Comparison of ENCODE assay signal across 23 cellular contexts in genomic region chr1:22627331-22627730, GRCh38. TPM values are rescaled to one million over a fixed set of nuclear protein-coding genes. Genes with fewer than 3 reads are reported as not detected.
"Had no signal": no experiment of that assay in that cellular context is flagged by ENCODE, and none has a peak within 500 bp of the region (broad histone marks: within the 10 kb centered on the region; RNA-seq: fewer than 3 reads in every experiment).

No MANE protein-coding gene starts in this region.

- H3K36me3 Mint-ChIP-seq: stimulated activated effector memory CD8-positive, alpha-beta T cell treated with anti-CD3 and anti-CD28 coated beads, Interleukin-12 subunit alpha, Interleukin-12 subunit beta, amount 100 ng/mL, for 72 hours had no signal

- ATAC-seq: activated CD8-positive, alpha-beta T cell treated with anti-CD3 and anti-CD28 coated beads, Interleukin-2, amount 10 ng/mL, durations not matched to agents 7 days and 5 days; gastrocnemius medialis; heart right ventricle; left lung; stimulated activated effector memory CD8-positive, alpha-beta T cell treated with anti-CD3 and anti-CD28 coated beads, Interleukin-12 subunit alpha, Interleukin-12 subunit beta, amount 100 ng/mL, for 72 hours had no signal

- H3K4me3 ChIP-seq: colonic mucosa, gastrocnemius medialis, heart right ventricle, left lung, sigmoid colon, stomach, vagina had no signal

- H3K9me3 Mint-ChIP-seq: activated CD4-positive, alpha-beta T cell treated with anti-CD3 and anti-CD28 coated beads, Interleukin-2, amount 10 ng/mL, durations not matched to agents 7 days and 5 days; activated T-cell treated with anti-CD3 and anti-CD28 coated beads, Interleukin-2, amount 50 U/mL, for 24 hours; central memory CD8-positive, alpha-beta T cell; stimulated activated effector memory CD8-positive, alpha-beta T cell treated with anti-CD3 and anti-CD28 coated beads, Interleukin-12 subunit alpha, Interleukin-12 subunit beta, amount 100 ng/mL, for 72 hours had no signal

- H3K4me3 Mint-ChIP-seq: activated CD4-positive, alpha-beta T cell treated with anti-CD3 and anti-CD28 coated beads, Interleukin-2, amount 10 ng/mL, durations not matched to agents 7 days and 5 days; activated CD8-positive, alpha-beta T cell treated with anti-CD3 and anti-CD28 coated beads, Interleukin-2, amount 10 ng/mL, durations not matched to agents 7 days and 5 days; activated T-cell treated with anti-CD3 and anti-CD28 coated beads, Interleukin-2, amount 50 U/mL, for 24 hours; central memory CD8-positive, alpha-beta T cell; stimulated activated effector memory CD8-positive, alpha-beta T cell treated with anti-CD3 and anti-CD28 coated beads, Interleukin-12 subunit alpha, Interleukin-12 subunit beta, amount 100 ng/mL, for 72 hours had no signal

- H3K27ac Mint-ChIP-seq: activated CD4-positive, alpha-beta T cell treated with anti-CD3 and anti-CD28 coated beads, Interleukin-2, amount 10 ng/mL, durations not matched to agents 7 days and 5 days; activated CD8-positive, alpha-beta T cell treated with anti-CD3 and anti-CD28 coated beads, Interleukin-2, amount 10 ng/mL, durations not matched to agents 7 days and 5 days; activated T-cell treated with anti-CD3 and anti-CD28 coated beads, Interleukin-2, amount 50 U/mL, for 24 hours; stimulated activated effector memory CD8-positive, alpha-beta T cell treated with anti-CD3 and anti-CD28 coated beads, Interleukin-12 subunit alpha, Interleukin-12 subunit beta, amount 100 ng/mL, for 72 hours had no signal

- H3K4me1 Mint-ChIP-seq: activated CD4-positive, alpha-beta T cell treated with anti-CD3 and anti-CD28 coated beads, Interleukin-2, amount 10 ng/mL, durations not matched to agents 7 days and 5 days; central memory CD8-positive, alpha-beta T cell; stimulated activated effector memory CD8-positive, alpha-beta T cell treated with anti-CD3 and anti-CD28 coated beads, Interleukin-12 subunit alpha, Interleukin-12 subunit beta, amount 100 ng/mL, for 72 hours had no signal

- H3K27ac ChIP-seq: colonic mucosa, gastrocnemius medialis, heart right ventricle, left lung, sigmoid colon, stomach, vagina had no signal

- H3K9me3 ChIP-seq: colonic mucosa, gastrocnemius medialis, heart right ventricle, left lung, sigmoid colon, stomach, vagina had no signal

- DNase-seq: activated CD4-positive, alpha-beta T cell treated with anti-CD3 and anti-CD28 coated beads, Interleukin-2, amount 10 ng/mL, durations not matched to agents 7 days and 5 days; activated CD8-positive, alpha-beta T cell treated with anti-CD3 and anti-CD28 coated beads, Interleukin-2, amount 10 ng/mL, durations not matched to agents 7 days and 5 days; activated naive CD4-positive, alpha-beta T cell treated with anti-CD3 and anti-CD28 coated beads, Interleukin-2, amount 50 U/mL, for 16 hours; activated T-cell treated with anti-CD3 and anti-CD28 coated beads, Interleukin-2, amount 50 U/mL, for 24 hours; aorta; colonic mucosa; erythroblast; gastrocnemius medialis; heart right ventricle; left lung; midbrain; occipital lobe; sigmoid colon; stimulated activated CD4-positive, alpha-beta T cell treated with anti-CD3 and anti-CD28 coated beads, Interleukin-4, amount 100 ng/mL, for 24 hours; stomach; trophoblast cell had no signal

- H3K27me3 ChIP-seq: vagina had no signal

- H3K36me3 ChIP-seq: colonic mucosa, gastrocnemius medialis, heart right ventricle, left lung, sigmoid colon, stomach, vagina had no signal

RNA-seq across cellular contexts. Expression of gene C1QA, which starts 9.1 kb away (rescaled TPM):
- total RNA-seq: activated CD4-positive, alpha-beta T cell treated with anti-CD3 and anti-CD28 coated beads, Interleukin-2, amount 10 ng/mL, durations not matched to agents 7 days and 5 days; activated CD8-positive, alpha-beta T cell treated with anti-CD3 and anti-CD28 coated beads, Interleukin-2, amount 10 ng/mL, durations not matched to agents 7 days and 5 days; lung microvascular endothelial cell; myocyte; renal cortical epithelial cell had no signal
- polyA plus RNA-seq: neural cell had no signal

RNA-seq across cellular contexts. Expression of gene C1QC, which starts 16.1 kb away (rescaled TPM):
- total RNA-seq: activated CD4-positive, alpha-beta T cell treated with anti-CD3 and anti-CD28 coated beads, Interleukin-2, amount 10 ng/mL, durations not matched to agents 7 days and 5 days; activated CD8-positive, alpha-beta T cell treated with anti-CD3 and anti-CD28 coated beads, Interleukin-2, amount 10 ng/mL, durations not matched to agents 7 days and 5 days; lung microvascular endothelial cell; myocyte; renal cortical epithelial cell had no signal
- polyA plus RNA-seq: neural cell had no signal

RNA-seq across cellular contexts. Expression of gene C1QB, which starts 25.7 kb away (rescaled TPM):
- total RNA-seq: activated CD4-positive, alpha-beta T cell treated with anti-CD3 and anti-CD28 coated beads, Interleukin-2, amount 10 ng/mL, durations not matched to agents 7 days and 5 days; activated CD8-positive, alpha-beta T cell treated with anti-CD3 and anti-CD28 coated beads, Interleukin-2, amount 10 ng/mL, durations not matched to agents 7 days and 5 days; lung microvascular endothelial cell; myocyte; renal cortical epithelial cell had no signal
- polyA plus RNA-seq: neural cell had no signal
